In genomic region chr20:15609956-15610355, GRCh38 we compare ENCODE assay signal across 19 cellular contexts.
"Had no signal": no experiment of that assay in that cellular context is flagged by ENCODE, and none has a peak within 500 bp of the region (broad histone marks: within the 10 kb centered on the region; RNA-seq: fewer than 3 reads in every experiment).

No MANE protein-coding gene starts in this region.

- H3K27me3 ChIP-seq: esophagus squamous epithelium, gastroesophageal sphincter, pancreas, tibial artery, upper lobe of left lung had no signal

- H3K4me1 ChIP-seq: esophagus squamous epithelium, gastroesophageal sphincter had no signal

- H3K27ac ChIP-seq: esophagus squamous epithelium, gastroesophageal sphincter, left ventricle myocardium inferior, pancreas, tibial artery, upper lobe of left lung had no signal

- ATAC-seq: gastroesophageal sphincter; pancreas; right cardiac atrium; stimulated activated effector memory CD8-positive, alpha-beta T cell treated with anti-CD3 and anti-CD28 coated beads, Interleukin-12 subunit alpha, Interleukin-12 subunit beta, amount 100 ng/mL, for 72 hours; stimulated activated naive CD8-positive, alpha-beta T cell treated with anti-CD3 and anti-CD28 coated beads, Interleukin-15, Interleukin-2, amounts not matched to agents 100 U/mL and 50 U/mL, for 24 hours had no signal

- H3K9me3 ChIP-seq: esophagus squamous epithelium, gastroesophageal sphincter, left ventricle myocardium inferior, pancreas, tibial artery, upper lobe of left lung had no signal

- H3K4me3 ChIP-seq: esophagus squamous epithelium, gastroesophageal sphincter, left ventricle myocardium inferior, lung, pancreas, tibial artery, upper lobe of left lung had no signal

- H3K36me3 ChIP-seq: esophagus squamous epithelium, gastroesophageal sphincter, left ventricle myocardium inferior, pancreas, tibial artery, upper lobe of left lung had no signal

- DNase-seq: esophagus squamous epithelium; foreskin fibroblast; glutamatergic neuron; immature natural killer cell; left ventricle myocardium inferior; mesenchymal stem cell; naive B cell; occipital lobe; pancreas; right cardiac atrium; small intestine; stimulated activated CD4-positive, alpha-beta T cell treated with anti-CD3 and anti-CD28 coated beads, Interleukin-2, amount 100 ng/mL, for 48 hours; stimulated activated CD8-positive, alpha-beta memory T cell treated with anti-CD3 and anti-CD28 coated beads, Interleukin-4, amount 100 ng/mL, for 48 hours; stimulated activated naive CD8-positive, alpha-beta T cell treated with anti-CD3 and anti-CD28 coated beads, Interleukin-15, Interleukin-2, amounts not matched to agents 100 U/mL and 50 U/mL, for 24 hours; tibial artery; upper lobe of left lung had no signal
